Comparison of ENCODE assay signal across 23 cellular contexts in the genomic region with DNA sequence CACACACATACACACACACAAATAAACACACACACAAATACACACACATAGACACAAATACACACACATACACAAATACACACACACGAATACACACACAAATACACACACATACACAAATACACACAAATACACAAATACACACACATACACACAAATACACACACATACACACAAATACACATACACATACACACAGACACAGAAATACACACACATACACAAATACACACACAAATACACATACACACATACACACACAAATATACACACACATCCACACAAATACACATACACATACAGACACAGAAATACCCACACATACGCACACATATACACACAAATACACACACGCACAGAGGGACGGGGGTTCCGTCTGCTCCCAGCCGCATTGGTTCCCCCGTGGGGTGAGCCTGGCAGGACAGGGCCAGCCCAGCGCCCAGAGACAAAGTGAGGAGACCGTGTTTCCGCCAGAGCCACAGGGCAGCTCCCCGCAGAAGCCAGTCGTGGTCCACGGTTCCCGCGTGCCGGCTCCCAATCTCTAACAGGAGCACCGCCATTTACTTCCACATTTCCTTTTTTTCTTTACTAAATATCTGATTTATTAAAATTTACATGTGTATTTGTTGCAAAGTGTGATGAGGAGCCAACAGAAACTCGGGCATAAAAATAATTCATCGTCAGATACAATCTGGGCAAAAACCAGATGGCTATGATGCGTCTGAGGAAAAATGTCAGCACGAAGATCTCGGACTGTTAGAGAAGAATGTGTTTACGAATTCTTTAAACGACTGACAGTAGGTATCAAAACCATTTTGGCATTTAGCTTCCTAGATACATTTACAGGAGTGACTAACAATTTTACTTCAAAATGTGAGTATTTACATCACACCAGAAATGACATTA. TPM values are rescaled to one million over a fixed set of nuclear protein-coding genes. Genes with fewer than 3 reads are reported as not detected.
DNase-seq lines count a peak whose midpoint lies in the region; ATAC-seq, FAIRE-seq and TF ChIP-seq lines count a peak whose summit lies in the region.
"Had no signal": no experiment of that assay in that cellular context is flagged by ENCODE, and none has a peak within 500 bp of the region (broad histone marks: within the 10 kb centered on the region; RNA-seq: fewer than 3 reads in every experiment).

No MANE protein-coding gene starts in this region.

- peak overlapping the region; percentile 80 for H3K56ac ChIP-seq in H1 (replicated peaks; ENCODE audit: insufficient read length, low read depth, low read length)

- no peak overlapping the region for H3K14ac ChIP-seq in H1 (ENCODE audit: insufficient read length)

- H3K27ac ChIP-seq in HEK293 (ENCODE audit: extremely low read depth, low read depth, low read length), result no peak overlapping the region
- no peak overlapping the region for H3K27ac ChIP-seq in H1 (ENCODE audit: low read depth, low read length)
- H3K27ac ChIP-seq in mesodermal cell (ENCODE audit: low read depth, low read length, severe bottlenecking), result peak overlapping the region; percentile 53
- H3K27ac ChIP-seq: BLaER1 treated with 17β-estradiol and CSF1 and Interleukin-3, amounts not matched to agents 10 nM and 100 nM had no signal

- no peak for TF ChIP-seq CTCF in HEK293 (tag by site-specific recombination; IDR thresholded peaks at IDR 0.05)
- TF ChIP-seq CTCF in H1 (IDR thresholded peaks at IDR 0.05; ENCODE audit: control extremely low read depth in 1 of 3, insufficient read depth in 1 of 3, low read depth in 1 of 3, low read length in 3 of 3), result no peak

- DNase-seq in AG08396 (ENCODE audit: low spot score), result peak; percentile 62
- no peak for DNase-seq in H1 (ENCODE audit: low read depth in 1 of 2, low spot score in 2 of 2)
- no peak for DNase-seq in nucleus accumbens (lab: John Stamatoyannopoulos, UW)
- DNase-seq in NCI-H1105 (lab: John Stamatoyannopoulos, UW), result no peak
- DNase-seq: activated T-cell treated with anti-CD3 and anti-CD28 coated beads, Interleukin-2, amount 50 U/mL, for 48 hours; effector CD8-positive, alpha-beta T cell; EL; HFFc6; naive B cell; NCI-H1092 treated with DMSO at 0.1 percent for 48 hours; NCI-H2029; NCI-H345; PC-3; SHP77; substantia nigra had no signal

- WGBS in H1 (ENCODE audit: extremely low coverage in 1 of 2, insufficient coverage in 1 of 2, insufficient read length in 1 of 2, insufficient replicate concordance in 2 of 2, low coverage in 1 of 2, low lambda C conversion rate in 2 of 2, missing lambda C conversion rate in 1 of 2), 2 experiments, result 92% methylated on average over 24 of the region's 24 CpGs; no CpG with 5 or more reads in 1 of the 2 experiments
- 90 to 91% methylated on average over 16 to 20 of the region's 24 CpGs for WGBS in mesodermal cell (ENCODE audit: insufficient coverage in 2 of 2), 2 experiments

- H4K5ac ChIP-seq in H1 (ENCODE audit: insufficient read length, low read depth, low read length), result no peak overlapping the region

- TF ChIP-seq POLR2A in H1 (IDR thresholded peaks at IDR 0.05; ENCODE audit: control extremely low read depth in 1 of 2, low read depth in 2 of 2, low read length in 2 of 2), result no peak

- peak overlapping the region; percentile 10; the same call in 1 of the 2 replicates for H2BK12ac ChIP-seq in H1 (ENCODE audit: low read depth, low read length)

- no peak for TF ChIP-seq EP300 in H1 (IDR thresholded peaks at IDR 0.05; ENCODE audit: borderline replicate concordance in 1 of 2, low read depth in 2 of 2, low read length in 2 of 2)

- no peak overlapping the region for H3K23ac ChIP-seq in H1 (ENCODE audit: insufficient read length)

- H3K4ac ChIP-seq in H1 (replicated peaks; ENCODE audit: insufficient read length, low read depth, low read length), result no peak overlapping the region

- TF ChIP-seq RAD21 in H1 (IDR thresholded peaks at IDR 0.05 in 1 of 2, conservative IDR thresholded peaks at IDR 0.05 in 1 of 2; ENCODE audit: low read depth in 2 of 2, low read length in 2 of 2), result no peak

- H4K8ac ChIP-seq in H1 (ENCODE audit: extremely low read depth, insufficient read depth, low read length), result no peak overlapping the region

- no peak overlapping the region for H3K18ac ChIP-seq in H1 (ENCODE audit: extremely low read depth, low read length)

- peaks cover 12% of the 10 kb centered on the region; the same call in 1 of the 2 replicates for H3K23me2 ChIP-seq in H1 (ENCODE audit: low read depth, low read length)

- H3K27me3 ChIP-seq in H1 (replicated peaks in 1 of 4; ENCODE audit: control insufficient read depth in 3 of 4, extremely low read depth in 1 of 4, insufficient read depth in 3 of 4, low read length in 3 of 4), result peaks cover 0 to 5% (median 0%) of the 10 kb centered on the region in 4 experiments; a peak in 2 of 7 replicates

- no peak overlapping the region; the same call in 1 of the 2 replicates for H2AK5ac ChIP-seq in H1 (ENCODE audit: low read depth, low read length)

- CTCF ChIA-PET in HEK293 (lab: Yijun Ruan, JAX), result interaction anchor here (1.4 kb wide), 1 partner anchor 13 kb away, joined by 3 read pairs; no protein-coding TSS in a partner anchor
- CTCF ChIA-PET in H1 (lab: Charles Lee; ENCODE audit: partially characterized antibody), result interaction anchor here (1.0 to 3.0 kb wide), 2 partner anchors 9 to 14 kb away, joined by 5 to 20 read pairs; no protein-coding TSS in a partner anchor

- peak; percentile 19 for FAIRE-seq in H1 (lab: Jason Lieb, UNC)
- FAIRE-seq: D721Med had no signal

- peak overlapping the region; percentile 7; the same call in 1 of the 2 replicates for H2BK5ac ChIP-seq in H1 (ENCODE audit: low read depth, low read length)

- POLR2A ChIA-PET in HEK293 (lab: Yijun Ruan, JAX) (no interaction called here), H1 (lab: Charles Lee; ENCODE audit: partially characterized antibody) (no interaction called here)

- no peak overlapping the region for H4K91ac ChIP-seq in H1 (replicated peaks; ENCODE audit: insufficient read length, low read length)

- 0 out of 2 replicates have a peak overlapping the region, but pooled peaks have one; percentile 4 for H2BK20ac ChIP-seq in H1 (ENCODE audit: low read length)

- no peaks in the 10 kb centered on the region for H3K36me3 ChIP-seq in HEK293 (ENCODE audit: control insufficient read depth in 2 of 2, insufficient read depth in 1 of 2, low read length in 2 of 2)
- H3K36me3 ChIP-seq in H1 (ENCODE audit: control insufficient read depth in 2 of 4, insufficient read depth in 4 of 4, low read length in 3 of 4), result no peaks in the 10 kb centered on the region; a peak in 2 of 8 replicates
- no peaks in the 10 kb centered on the region for H3K36me3 ChIP-seq in mesodermal cell (ENCODE audit: control insufficient read depth, insufficient read depth, low read length)
- H3K36me3 ChIP-seq: BLaER1 treated with 17β-estradiol and CSF1 and Interleukin-3, amounts not matched to agents 10 nM and 100 nM had no signal

- no peak overlapping the region for H2AFZ ChIP-seq in H1 (ENCODE audit: low read length)

- H3K79me1 ChIP-seq in H1 (ENCODE audit: low read depth, low read length), result peaks cover 2% of the 10 kb centered on the region; the same call in 1 of the 2 replicates

- H3K9me3 ChIP-seq in HEK293 (ENCODE audit: control insufficient read depth, insufficient read depth, low read depth, low read length) (no peaks in the 10 kb centered on the region), H1 (ENCODE audit: insufficient read depth in 2 of 2, low read depth in 1 of 2, low read length in 1 of 2) (no peaks in the 10 kb centered on the region), mesodermal cell (ENCODE audit: control insufficient read depth, low read length) (no peaks in the 10 kb centered on the region)
- H3K9me3 ChIP-seq: BLaER1 treated with 17β-estradiol and CSF1 and Interleukin-3, amounts not matched to agents 10 nM and 100 nM had no signal

- peaks cover 0 to 4% of the 10 kb centered on the region in 2 experiments; a peak in 1 of 4 replicates for H3K79me2 ChIP-seq in H1 (ENCODE audit: control insufficient read depth in 1 of 2, insufficient read depth in 2 of 2, low read length in 2 of 2)

- peak overlapping the region; percentile 21 for H2BK120ac ChIP-seq in H1 (replicated peaks; ENCODE audit: low read depth, low read length)

- peaks cover 0 to 4% of the 10 kb centered on the region in 2 experiments for H4K20me1 ChIP-seq in H1 (replicated peaks in 1 of 2; ENCODE audit: control insufficient read depth in 1 of 2, insufficient read depth in 2 of 2, low read length in 2 of 2)

- ATAC-seq in GM19351 (IDR thresholded peaks at IDR 0.05; ENCODE audit: unreplicated experiment) (no peak), GM21423 (IDR thresholded peaks at IDR 0.05; ENCODE audit: unreplicated experiment) (no peak)
- ATAC-seq: esophagus mucosa, PC-3 had no signal

- no peak overlapping the region for H3K9ac ChIP-seq in H1 (replicated peaks in 1 of 4; ENCODE audit: extremely low read depth in 1 of 4, low read depth in 3 of 4, low read length in 3 of 4)
- H3K9ac ChIP-seq: BLaER1 treated with 17β-estradiol and CSF1 and Interleukin-3, amounts not matched to agents 10 nM and 100 nM had no signal

- H3K4me3 ChIP-seq in HEK293 (ENCODE audit: low read depth, low read length) (no peak overlapping the region), H1 (ENCODE audit: extremely low read depth in 1 of 4, insufficient read depth in 2 of 4, low read depth in 3 of 4, low read length in 4 of 4) (no peak overlapping the region), mesodermal cell (ENCODE audit: extremely low read depth, insufficient read depth, low read length, poor library complexity, severe bottlenecking) (no peak overlapping the region)
- H3K4me3 ChIP-seq: BLaER1 treated with 17β-estradiol and CSF1 and Interleukin-3, amounts not matched to agents 10 nM and 100 nM had no signal

- H3K4me1 ChIP-seq in HEK293 (ENCODE audit: control insufficient read depth, insufficient read depth, low read length), result peaks cover 5% of the 10 kb centered on the region
- H3K4me1 ChIP-seq in H1 (replicated peaks in 1 of 4; ENCODE audit: control insufficient read depth in 3 of 4, insufficient read depth in 4 of 4, low read length in 3 of 4), result peaks cover 6 to 37% (median 20%) of the 10 kb centered on the region in 4 experiments
- H3K4me1 ChIP-seq in mesodermal cell (ENCODE audit: control insufficient read depth, insufficient read depth, low read length, poor library complexity, severe bottlenecking), result peaks cover 27% of the 10 kb centered on the region

- H3K4me2 ChIP-seq in H1 (ENCODE audit: insufficient read depth in 1 of 2, low read depth in 2 of 2, low read length in 2 of 2), result no peak overlapping the region
- H3K4me2 ChIP-seq: BLaER1 treated with 17β-estradiol and CSF1 and Interleukin-3, amounts not matched to agents 10 nM and 100 nM had no signal

- H2BK15ac ChIP-seq in H1 (ENCODE audit: low read length), result 0 out of 2 replicates have a peak overlapping the region, but pooled peaks have one; percentile 5

RNA-seq across cellular contexts. Expression of gene KNDC1, which starts 3.1 kb away (rescaled TPM):
- 16.7 and 19.3 TPM in 2 replicates for total RNA-seq in H1 (2021; fragmentation: NEBNext Ultra II Directional; extraction: Animal tissue kit (Norgen Biotek cat#: 25700))
- 7.5 and 10.4 TPM in 2 replicates for polyA plus RNA-seq in H1 (2011; rRNA removed)
- 8.2 TPM for polyA plus RNA-seq in H1 (2011; cell fraction: cytosol; rRNA removed)
- polyA plus RNA-seq in H1 (2011; cell fraction: nucleus; rRNA removed), result 24.2 TPM
- 10.6 to 18.0 TPM (median 14.3 TPM) in 4 replicates for polyA plus RNA-seq in H1 (2012, experiment 1 of 2)
- polyA plus RNA-seq in H1 (2012, experiment 2 of 2), result 7.0 TPM
- polyA plus RNA-seq in H1 (2013, experiment 1 of 2), result 6.2 TPM
- polyA plus RNA-seq in H1 (2013, experiment 2 of 2), result 5.8 TPM
- 14.2 and 17.3 TPM in 2 replicates for polyA minus RNA-seq in H1 (2011; rRNA and poly(A)+ RNA removed)
- polyA minus RNA-seq in H1 (2011; cell fraction: cytosol; rRNA and poly(A)+ RNA removed), result 9.8 TPM
- polyA minus RNA-seq in H1 (2011; cell fraction: nucleus; rRNA and poly(A)+ RNA removed), result 27.6 TPM
- polyA plus RNA-seq in mesodermal cell (2013, experiment 1 of 2), result 6.2 TPM
- 3.0 TPM for polyA plus RNA-seq in mesodermal cell (2013, experiment 2 of 2)
- total RNA-seq: A673, PC-3 had no signal
